In the genomic region with DNA sequence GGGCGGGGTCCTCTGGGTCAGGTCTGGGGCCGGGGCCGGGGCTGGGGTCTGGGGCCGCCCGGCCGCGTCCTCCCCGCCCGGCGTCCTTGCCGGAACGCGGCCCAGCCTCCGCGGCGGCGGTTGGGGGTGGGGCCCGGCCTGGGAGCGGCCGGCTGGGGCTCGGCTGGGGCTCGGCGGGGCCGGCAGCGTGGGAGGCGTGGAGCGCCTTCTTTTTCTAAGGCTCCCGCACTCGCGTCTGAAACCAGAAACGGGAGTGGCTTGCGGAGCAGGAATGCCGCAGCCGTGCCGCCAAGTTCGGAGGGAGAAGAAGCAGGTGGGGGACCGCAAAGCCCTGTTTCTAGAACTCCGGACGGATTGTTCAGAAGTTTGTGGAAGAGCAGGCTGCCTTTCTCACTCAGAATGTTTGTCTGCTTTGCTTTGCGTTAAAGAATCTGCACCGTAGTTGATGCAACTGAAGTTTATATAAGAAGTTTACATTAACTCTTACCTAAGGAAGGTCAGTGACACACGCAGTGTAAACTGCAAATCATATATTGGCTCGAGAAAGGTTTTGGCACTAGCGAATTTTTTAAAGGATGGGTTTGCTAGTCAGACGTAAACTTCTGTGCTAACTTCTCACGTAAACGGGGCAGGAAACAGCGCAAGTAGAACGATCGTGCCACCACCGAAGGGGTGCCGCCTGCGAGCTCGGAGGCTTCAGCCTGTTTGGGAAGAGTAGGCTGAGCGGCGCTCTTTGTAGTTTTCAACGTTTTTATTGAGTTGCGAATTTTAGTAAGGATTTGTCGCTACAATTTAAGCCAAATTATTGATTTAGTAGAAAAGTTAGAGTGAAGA, we compare ENCODE assay signal across 8 cellular contexts. TPM values are rescaled to one million over a fixed set of nuclear protein-coding genes. Genes with fewer than 3 reads are reported as not detected.
DNase-seq lines count a peak whose midpoint lies in the region; ATAC-seq lines count a peak whose summit lies in the region.

No MANE protein-coding gene starts in this region.

- peak; percentile 42 for ATAC-seq in GM21825 (IDR thresholded peaks at IDR 0.05; ENCODE audit: unreplicated experiment)

- H3K27ac Mint-ChIP-seq in dendritic cell treated with granulocyte-macrophage colony-stimulating factor and Interleukin-4, amounts not matched to agents 40 ng/mL and 50 ng/mL, for 4 days: peak overlapping the region; percentile 97

- in situ Hi-C loops in G401 (cut with HindIII; ENCODE audit: low sequenced_read_pairs): loop anchor here (10.0 kb wide), 1 partner anchor 217 kb away; no protein-coding TSS in a partner anchor

- intact Hi-C loops in dendritic cell treated with granulocyte-macrophage colony-stimulating factor and Interleukin-4, amounts not matched to agents 40 ng/mL and 50 ng/mL, for 4 days (cut with micrococcal nuclease): loop anchor here (5.0 kb wide), 1 partner anchor 445 kb away; a partner anchor contains a TSS

- peaks cover 49% of the 10 kb centered on the region for H3K4me1 Mint-ChIP-seq in dendritic cell treated with granulocyte-macrophage colony-stimulating factor and Interleukin-4, amounts not matched to agents 40 ng/mL and 50 ng/mL, for 4 days (ENCODE audit: low read depth)

- DNase-seq in G401 (ENCODE audit: low spot score) (peak; percentile 16), LHCN-M2 (ENCODE audit: low read depth) (peak; percentile 52), lung microvascular endothelial cell (ENCODE audit: low read depth in 2 of 2) (peak; percentile 64 to 67), NCI-H187 (lab: John Stamatoyannopoulos, UW) (no peak)
- peak; percentile 46 for DNase-seq in activated CD4-positive, alpha-beta T cell treated with anti-CD3 and anti-CD28 coated beads, Interleukin-2, amount 50 U/mL, for 1 hour
- DNase-seq in stimulated activated CD8-positive, alpha-beta memory T cell treated with anti-CD3 and anti-CD28 coated beads, Interleukin-12 subunit alpha, Interleukin-12 subunit beta, amount 100 ng/mL, for 4 hours (ENCODE audit: low read depth): peak; percentile 48

- H3K4me3 Mint-ChIP-seq in dendritic cell treated with granulocyte-macrophage colony-stimulating factor and Interleukin-4, amounts not matched to agents 40 ng/mL and 50 ng/mL, for 4 days: peak overlapping the region; percentile 74

- peaks cover 55% of the 10 kb centered on the region for H3K36me3 Mint-ChIP-seq in dendritic cell treated with granulocyte-macrophage colony-stimulating factor and Interleukin-4, amounts not matched to agents 40 ng/mL and 50 ng/mL, for 4 days (ENCODE audit: low read depth)

- no peaks in the 10 kb centered on the region for H3K9me3 Mint-ChIP-seq in dendritic cell treated with granulocyte-macrophage colony-stimulating factor and Interleukin-4, amounts not matched to agents 40 ng/mL and 50 ng/mL, for 4 days

- H3K27me3 Mint-ChIP-seq in dendritic cell treated with granulocyte-macrophage colony-stimulating factor and Interleukin-4, amounts not matched to agents 40 ng/mL and 50 ng/mL, for 4 days: no peaks in the 10 kb centered on the region

RNA-seq across cellular contexts. Expression of a gene that starts 0.7 kb away (rescaled TPM):
- total RNA-seq in G401 (2014; rRNA removed; shearing (Covaris generic)): 85.9 and 115 TPM in 2 replicates
- total RNA-seq in LHCN-M2 (2014; rRNA removed): 151 and 152 TPM in 2 replicates
- 163 TPM for polyA plus RNA-seq in LHCN-M2 (2012)
- total RNA-seq in lung microvascular endothelial cell: 87.4 and 100 TPM in 2 replicates

Comparison
In these comparisons a context has a peak if more than half of its experiments do, and no peak if none do; other contexts are left out.
1. DNase-seq: peak in G401 (single experiment), LHCN-M2 (single experiment), activated CD4-positive, alpha-beta T cell treated with anti-CD3 and anti-CD28 coated beads, Interleukin-2, amount 50 U/mL, for 1 hour (single experiment), lung microvascular endothelial cell (2 of 2) and stimulated activated CD8-positive, alpha-beta memory T cell treated with anti-CD3 and anti-CD28 coated beads, Interleukin-12 subunit alpha, Interleukin-12 subunit beta, amount 100 ng/mL, for 4 hours (single experiment); none in NCI-H187 (0 of 2).